In genomic region chr6:32843321-32843978, GRCh38 we compare ENCODE assay signal across 9 cellular contexts. TPM values are rescaled to one million over a fixed set of nuclear protein-coding genes. Genes with fewer than 3 reads are reported as not detected.
A peak's percentile ranks its signal among the peaks of the same experiment; 100 is the strongest.
DNase-seq lines count a peak whose midpoint lies in the region; ATAC-seq and FAIRE-seq lines count a peak whose summit lies in the region.
"Had no signal": no experiment of that assay in that cellular context is flagged by ENCODE, and none has a peak within 500 bp of the region (broad histone marks: within the 10 kb centered on the region; RNA-seq: fewer than 3 reads in every experiment).

No MANE protein-coding gene starts in this region.

- H3K79me2 ChIP-seq in ACC112 (ENCODE audit: control insufficient read depth, insufficient read depth, low read length, unreplicated experiment): peaks cover 32% of the 10 kb centered on the region

- peaks cover 3% of the 10 kb centered on the region for H3K9me3 Mint-ChIP-seq in activated T-helper 17 cell treated with anti-CD3 and anti-CD28 coated beads, Interleukin-2, amount 50 U/mL, for 72 hours
- no peaks in the 10 kb centered on the region for H3K9me3 Mint-ChIP-seq in stimulated activated naive CD8-positive, alpha-beta T cell treated with anti-CD3 and anti-CD28 coated beads, Interleukin-15, amount 100 ng/mL, for 72 hours

- peak; percentile 0 for ATAC-seq in GM21528 (IDR thresholded peaks at IDR 0.05; ENCODE audit: low FRiP score, unreplicated experiment)
- ATAC-seq in activated T-helper 17 cell treated with anti-CD3 and anti-CD28 coated beads, Interleukin-2, amount 50 U/mL, for 72 hours (replicated peaks): no peak
- no peak for ATAC-seq in stimulated activated naive CD8-positive, alpha-beta T cell treated with anti-CD3 and anti-CD28 coated beads, Interleukin-15, amount 100 ng/mL, for 72 hours

- no peak for DNase-seq in stimulated activated naive CD8-positive, alpha-beta T cell treated with anti-CD3 and anti-CD28 coated beads, Interleukin-15, amount 100 ng/mL, for 72 hours
- DNase-seq in stimulated activated CD8-positive, alpha-beta memory T cell treated with anti-CD3 and anti-CD28 coated beads, Interleukin-4, amount 100 ng/mL, for 48 hours: no peak
- DNase-seq in HTR-8/SVneo (ENCODE audit: insufficient read length, low spot score) (no peak), cerebellum (ENCODE audit: low spot score) (no peak)

- no peak for FAIRE-seq in HTR-8/SVneo (lab: Jason Lieb, UNC)

- peaks cover 21% of the 10 kb centered on the region for H3K4me1 ChIP-seq in ACC112 (ENCODE audit: control insufficient read depth, insufficient read depth, low read length, unreplicated experiment)

- peak overlapping the region; percentile 87 for H3K27ac ChIP-seq in ACC112 (ENCODE audit: low read depth, low read length)

- H3K36me3 ChIP-seq in ACC112 (ENCODE audit: insufficient read depth, low read length): peaks cover 37% of the 10 kb centered on the region

- peaks cover 39% of the 10 kb centered on the region for H3K4me1 Mint-ChIP-seq in activated T-helper 17 cell treated with anti-CD3 and anti-CD28 coated beads, Interleukin-2, amount 50 U/mL, for 72 hours
- H3K4me1 Mint-ChIP-seq in stimulated activated naive CD8-positive, alpha-beta T cell treated with anti-CD3 and anti-CD28 coated beads, Interleukin-15, amount 100 ng/mL, for 72 hours: peaks cover 73% of the 10 kb centered on the region

- peak overlapping the region; percentile 20 for H2AFZ ChIP-seq in ACC112 (ENCODE audit: low read length, unreplicated experiment)

- H3K27me3 Mint-ChIP-seq in activated T-helper 17 cell treated with anti-CD3 and anti-CD28 coated beads, Interleukin-2, amount 50 U/mL, for 72 hours: no peaks in the 10 kb centered on the region
- H3K27me3 Mint-ChIP-seq in stimulated activated naive CD8-positive, alpha-beta T cell treated with anti-CD3 and anti-CD28 coated beads, Interleukin-15, amount 100 ng/mL, for 72 hours: no peaks in the 10 kb centered on the region

- peaks cover 87% of the 10 kb centered on the region for H3K36me3 Mint-ChIP-seq in activated T-helper 17 cell treated with anti-CD3 and anti-CD28 coated beads, Interleukin-2, amount 50 U/mL, for 72 hours (ENCODE audit: low read depth)

- no peaks in the 10 kb centered on the region for H3K27me3 ChIP-seq in ACC112 (ENCODE audit: insufficient read depth, low read length)

- H3K9me3 ChIP-seq in iPS-18c (ENCODE audit: control insufficient read depth, insufficient read depth, low read length): no peaks in the 10 kb centered on the region

- peak overlapping the region; percentile 100 for H3K27ac Mint-ChIP-seq in activated T-helper 17 cell treated with anti-CD3 and anti-CD28 coated beads, Interleukin-2, amount 50 U/mL, for 72 hours
- peak overlapping the region; percentile 99 to 100 for H3K27ac Mint-ChIP-seq in stimulated activated naive CD8-positive, alpha-beta T cell treated with anti-CD3 and anti-CD28 coated beads, Interleukin-15, amount 100 ng/mL, for 72 hours

- H3K4me3 ChIP-seq in ACC112 (ENCODE audit: low read depth, low read length): peak overlapping the region; percentile 95
- H3K4me3 ChIP-seq in iPS-18c (ENCODE audit: insufficient read depth, low read depth, low read length): peak overlapping the region; percentile 73

- H3K4me3 Mint-ChIP-seq in activated T-helper 17 cell treated with anti-CD3 and anti-CD28 coated beads, Interleukin-2, amount 50 U/mL, for 72 hours: peak overlapping the region; percentile 95
- H3K4me3 Mint-ChIP-seq in stimulated activated naive CD8-positive, alpha-beta T cell treated with anti-CD3 and anti-CD28 coated beads, Interleukin-15, amount 100 ng/mL, for 72 hours: peak overlapping the region; percentile 93 to 96

RNA-seq across cellular contexts. Expression of gene PSMB8, which starts 0.4 kb away (rescaled TPM):
- 100 to 1,000 TPM; 286 to 344 TPM for total RNA-seq in activated T-helper 17 cell treated with anti-CD3 and anti-CD28 coated beads, Interleukin-2, amount 50 U/mL, for 72 hours
- 4.0 TPM for total RNA-seq in cerebellum

RNA-seq across cellular contexts. Expression of gene TAP2, which starts 4.9 kb away (rescaled TPM):
- total RNA-seq in activated T-helper 17 cell treated with anti-CD3 and anti-CD28 coated beads, Interleukin-2, amount 50 U/mL, for 72 hours: 100 to 1,000 TPM in 1 of 2 donors, 10 to 100 TPM in 1; 94.0 to 169 TPM
- total RNA-seq in cerebellum: 4.4 TPM

RNA-seq across cellular contexts. Expression of gene TAP1, which starts 10.1 kb away (rescaled TPM):
- 100 to 1,000 TPM; 302 to 387 TPM for total RNA-seq in activated T-helper 17 cell treated with anti-CD3 and anti-CD28 coated beads, Interleukin-2, amount 50 U/mL, for 72 hours
- total RNA-seq in cerebellum: 5.3 TPM

RNA-seq across cellular contexts. Expression of gene PSMB9, which starts 10.5 kb away (rescaled TPM):
- total RNA-seq in activated T-helper 17 cell treated with anti-CD3 and anti-CD28 coated beads, Interleukin-2, amount 50 U/mL, for 72 hours: 100 to 1,000 TPM; 203 to 215 TPM
- 1.4 TPM for total RNA-seq in cerebellum

RNA-seq across cellular contexts. Expression of gene HLA-DOB, which starts 26.6 kb away (rescaled TPM):
- total RNA-seq in activated T-helper 17 cell treated with anti-CD3 and anti-CD28 coated beads, Interleukin-2, amount 50 U/mL, for 72 hours: 1 to 10 TPM; 2.8 to 4.2 TPM
- not detected for total RNA-seq in cerebellum
- total RNA-seq: renal cortical epithelial cell had no signal

Comparison
In these comparisons a context has a peak if more than half of its experiments do, and no peak if none do; other contexts are left out.
1. RNA of gene PSMB8, which starts 0.4 kb away (total RNA-seq): 286 to 344 TPM in activated T-helper 17 cell treated with anti-CD3 and anti-CD28 coated beads, Interleukin-2, amount 50 U/mL, for 72 hours; 4.0 TPM in cerebellum (single experiment); every median in the first group is over 10 times any median in the second.
2. RNA of gene TAP2, which starts 4.9 kb away (total RNA-seq): 94.0 to 169 TPM in activated T-helper 17 cell treated with anti-CD3 and anti-CD28 coated beads, Interleukin-2, amount 50 U/mL, for 72 hours; 4.4 TPM in cerebellum (single experiment); every median in the first group is over 10 times any median in the second.
3. RNA of gene TAP1, which starts 10.1 kb away (total RNA-seq): 302 to 387 TPM in activated T-helper 17 cell treated with anti-CD3 and anti-CD28 coated beads, Interleukin-2, amount 50 U/mL, for 72 hours; 5.3 TPM in cerebellum (single experiment); every median in the first group is over 10 times any median in the second.